Comparison of ENCODE assay signal across 20 cellular contexts in the genomic region with DNA sequence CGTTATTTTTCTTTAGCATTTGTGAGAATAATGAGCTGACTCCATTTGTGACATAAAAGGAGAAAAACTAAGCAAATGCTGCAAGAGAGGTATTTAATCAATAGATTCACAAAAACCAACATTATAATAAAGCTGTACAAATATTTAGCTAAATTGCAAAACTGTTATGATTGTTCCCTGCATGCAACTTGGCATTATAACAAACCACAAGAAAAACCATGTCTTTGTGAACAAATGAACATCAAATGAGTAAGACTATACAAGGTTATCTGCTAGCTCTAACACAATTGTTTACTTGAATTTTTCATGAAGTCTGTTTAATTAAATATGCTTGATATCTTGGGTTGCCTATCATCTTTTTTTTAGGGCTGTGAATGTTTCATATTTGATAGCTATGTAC.
"Had no signal": no experiment of that assay in that cellular context is flagged by ENCODE, and none has a peak within 500 bp of the region (broad histone marks: within the 10 kb centered on the region; RNA-seq: fewer than 3 reads in every experiment).

No MANE protein-coding gene starts in this region.

- H3K9ac ChIP-seq: neural progenitor cell had no signal

- H2AFZ ChIP-seq: neural progenitor cell had no signal

- H3K27me3 Mint-ChIP-seq: natural killer cell treated with Interleukin-12 subunit alpha and Interleukin-12 subunit beta and Interleukin-15 and Interleukin-18, amount 100 ng/mL, for 72 hours; stimulated activated memory B cell treated with anti-CD40 and anti-IgM and Interleukin-4, amounts not matched to agents 10 μg/mL and 1 μg/mL and 100 μg/mL, for 72 hours; stimulated activated naive CD8-positive, alpha-beta T cell treated with anti-CD3 and anti-CD28 coated beads, Interleukin-15, Interleukin-2, amounts not matched to agents 100 ng/mL and 50 ng/mL, for 24 hours had no signal

- H3K4me3 Mint-ChIP-seq: mesothelial cell of epicardium; natural killer cell treated with Interleukin-12 subunit alpha and Interleukin-12 subunit beta and Interleukin-15 and Interleukin-18, amount 100 ng/mL, for 72 hours; neural progenitor cell; stimulated activated memory B cell treated with anti-CD40 and anti-IgM and Interleukin-4, amounts not matched to agents 10 μg/mL and 1 μg/mL and 100 μg/mL, for 72 hours; stimulated activated naive CD8-positive, alpha-beta T cell treated with anti-CD3 and anti-CD28 coated beads, Interleukin-15, Interleukin-2, amounts not matched to agents 100 ng/mL and 50 ng/mL, for 24 hours had no signal

- H3K9me3 Mint-ChIP-seq: neural progenitor cell had no signal

- H3K36me3 ChIP-seq: gastrocnemius medialis, heart right ventricle, neural progenitor cell, ovary, tibial artery, upper lobe of left lung, uterus had no signal

- DNase-seq: cortex of kidney; dorsolateral prefrontal cortex; effector CD8-positive, alpha-beta T cell; gastrocnemius medialis; heart right ventricle; hypothalamus; islet precursor cell; nucleus accumbens; ovary; right cardiac atrium; stimulated activated CD4-positive, alpha-beta T cell treated with anti-CD3 and anti-CD28 coated beads, Interleukin-4, amount 100 ng/mL, for 1 hour; tibial artery; upper lobe of left lung; uterus had no signal

- H3K4me2 ChIP-seq: neural progenitor cell had no signal

- H3K4me3 ChIP-seq: dorsolateral prefrontal cortex, gastrocnemius medialis, heart right ventricle, neural progenitor cell, ovary, tibial artery, upper lobe of left lung, uterus had no signal

- H3K27ac ChIP-seq: dorsolateral prefrontal cortex, gastrocnemius medialis, heart right ventricle, neural progenitor cell, ovary, tibial artery, upper lobe of left lung, uterus had no signal

- ATAC-seq: gastrocnemius medialis; heart right ventricle; left lobe of liver; natural killer cell treated with Interleukin-12 subunit alpha and Interleukin-12 subunit beta and Interleukin-15 and Interleukin-18, amount 100 ng/mL, for 72 hours; right cardiac atrium; stimulated activated memory B cell treated with anti-CD40 and anti-IgM and Interleukin-4, amounts not matched to agents 10 μg/mL and 1 μg/mL and 100 μg/mL, for 72 hours had no signal

- H3K4me1 ChIP-seq: gastrocnemius medialis, heart right ventricle, neural progenitor cell, tibial artery, upper lobe of left lung, uterus had no signal

- H3K27ac Mint-ChIP-seq: mesothelial cell of epicardium; natural killer cell treated with Interleukin-12 subunit alpha and Interleukin-12 subunit beta and Interleukin-15 and Interleukin-18, amount 100 ng/mL, for 72 hours; neural progenitor cell; stimulated activated memory B cell treated with anti-CD40 and anti-IgM and Interleukin-4, amounts not matched to agents 10 μg/mL and 1 μg/mL and 100 μg/mL, for 72 hours; stimulated activated naive CD8-positive, alpha-beta T cell treated with anti-CD3 and anti-CD28 coated beads, Interleukin-15, Interleukin-2, amounts not matched to agents 100 ng/mL and 50 ng/mL, for 24 hours had no signal

- H3K9me3 ChIP-seq: gastrocnemius medialis, ovary, tibial artery, upper lobe of left lung, uterus had no signal

- H3K27me3 ChIP-seq: dorsolateral prefrontal cortex, gastrocnemius medialis, heart right ventricle, neural progenitor cell, ovary, tibial artery, upper lobe of left lung, uterus had no signal

- H3K36me3 Mint-ChIP-seq: mesothelial cell of epicardium; natural killer cell treated with Interleukin-12 subunit alpha and Interleukin-12 subunit beta and Interleukin-15 and Interleukin-18, amount 100 ng/mL, for 72 hours; neural progenitor cell; stimulated activated memory B cell treated with anti-CD40 and anti-IgM and Interleukin-4, amounts not matched to agents 10 μg/mL and 1 μg/mL and 100 μg/mL, for 72 hours had no signal

- H3K4me1 Mint-ChIP-seq: mesothelial cell of epicardium; neural progenitor cell; stimulated activated memory B cell treated with anti-CD40 and anti-IgM and Interleukin-4, amounts not matched to agents 10 μg/mL and 1 μg/mL and 100 μg/mL, for 72 hours had no signal
